Comparison of ENCODE assay signal across 15 cellular contexts in genomic region chr2:8993902-8994278, GRCh38.
"Had no signal": no experiment of that assay in that cellular context is flagged by ENCODE, and none has a peak within 500 bp of the region (broad histone marks: within the 10 kb centered on the region; RNA-seq: fewer than 3 reads in every experiment).

No MANE protein-coding gene starts in this region.

- H3K4me3 Mint-ChIP-seq: activated CD4-positive, alpha-beta memory T cell treated with anti-CD3 and anti-CD28 coated beads, Interleukin-2, amount 10 ng/mL, durations not matched to agents 7 days and 5 days; activated CD4-positive, alpha-beta T cell treated with anti-CD3 and anti-CD28 coated beads for 36 hours; activated naive CD4-positive, alpha-beta T cell treated with anti-CD3 and anti-CD28 coated beads, Interleukin-2, amount 50 U/mL, for 24 hours; activated T-cell treated with anti-CD3 and anti-CD28 coated beads, Interleukin-2, amount 50 U/mL, for 24 hours; naive thymus-derived CD4-positive, alpha-beta T cell had no signal

- H3K4me1 ChIP-seq: adrenal gland had no signal

- ATAC-seq: activated CD4-positive, alpha-beta T cell treated with anti-CD3 and anti-CD28 coated beads for 36 hours; naive thymus-derived CD4-positive, alpha-beta T cell had no signal

- H3K36me3 Mint-ChIP-seq: activated naive CD4-positive, alpha-beta T cell treated with anti-CD3 and anti-CD28 coated beads, Interleukin-2, amount 50 U/mL, for 24 hours; naive thymus-derived CD4-positive, alpha-beta T cell had no signal

- H3K9me3 Mint-ChIP-seq: activated CD4-positive, alpha-beta memory T cell treated with anti-CD3 and anti-CD28 coated beads, Interleukin-2, amount 10 ng/mL, durations not matched to agents 7 days and 5 days; activated naive CD4-positive, alpha-beta T cell treated with anti-CD3 and anti-CD28 coated beads, Interleukin-2, amount 50 U/mL, for 24 hours; activated T-cell treated with anti-CD3 and anti-CD28 coated beads, Interleukin-2, amount 50 U/mL, for 24 hours; naive thymus-derived CD4-positive, alpha-beta T cell had no signal

- H3K27me3 ChIP-seq: adrenal gland, foreskin keratinocyte had no signal

- H3K4me1 Mint-ChIP-seq: activated CD4-positive, alpha-beta memory T cell treated with anti-CD3 and anti-CD28 coated beads, Interleukin-2, amount 10 ng/mL, durations not matched to agents 7 days and 5 days; activated CD4-positive, alpha-beta T cell treated with anti-CD3 and anti-CD28 coated beads for 36 hours; activated naive CD4-positive, alpha-beta T cell treated with anti-CD3 and anti-CD28 coated beads, Interleukin-2, amount 50 U/mL, for 24 hours had no signal

- H3K9me3 ChIP-seq: adrenal gland had no signal

- H3K4me3 ChIP-seq: adrenal gland, coronary artery, lung had no signal

- FAIRE-seq: islet of Langerhans had no signal

- H3K27ac Mint-ChIP-seq: activated CD4-positive, alpha-beta memory T cell treated with anti-CD3 and anti-CD28 coated beads, Interleukin-2, amount 10 ng/mL, durations not matched to agents 7 days and 5 days; activated CD4-positive, alpha-beta T cell treated with anti-CD3 and anti-CD28 coated beads for 36 hours; activated naive CD4-positive, alpha-beta T cell treated with anti-CD3 and anti-CD28 coated beads, Interleukin-2, amount 50 U/mL, for 24 hours; activated T-cell treated with anti-CD3 and anti-CD28 coated beads, Interleukin-2, amount 50 U/mL, for 24 hours; naive thymus-derived CD4-positive, alpha-beta T cell had no signal

- H3K27ac ChIP-seq: adrenal gland, coronary artery, foreskin keratinocyte, WERI-Rb-1 had no signal

- DNase-seq: activated CD4-positive, alpha-beta memory T cell treated with anti-CD3 and anti-CD28 coated beads, Interleukin-2, amount 10 ng/mL, durations not matched to agents 7 days and 5 days; activated CD4-positive, alpha-beta T cell treated with anti-CD3 and anti-CD28 coated beads for 36 hours; activated effector memory CD4-positive, alpha-beta T cell treated with anti-CD3 and anti-CD28 coated beads, Interleukin-2, amount 50 U/mL, for 16 hours; activated T-cell treated with anti-CD3 and anti-CD28 coated beads, Interleukin-2, amount 50 U/mL, for 24 hours; adrenal gland; caudate nucleus; naive thymus-derived CD4-positive, alpha-beta T cell; stimulated activated CD4-positive, alpha-beta T cell treated with anti-CD3 and anti-CD28 coated beads, Interleukin-12 subunit alpha, Interleukin-12 subunit beta, amount 100 ng/mL, for 4 hours; stimulated activated CD4-positive, alpha-beta T cell treated with anti-CD3 and anti-CD28 coated beads, Interleukin-2, amount 100 ng/mL, for 24 hours; WERI-Rb-1 had no signal

- H3K36me3 ChIP-seq: adrenal gland, WERI-Rb-1 had no signal
